1 cellular context compared by ENCODE assay signal in the genomic region with DNA sequence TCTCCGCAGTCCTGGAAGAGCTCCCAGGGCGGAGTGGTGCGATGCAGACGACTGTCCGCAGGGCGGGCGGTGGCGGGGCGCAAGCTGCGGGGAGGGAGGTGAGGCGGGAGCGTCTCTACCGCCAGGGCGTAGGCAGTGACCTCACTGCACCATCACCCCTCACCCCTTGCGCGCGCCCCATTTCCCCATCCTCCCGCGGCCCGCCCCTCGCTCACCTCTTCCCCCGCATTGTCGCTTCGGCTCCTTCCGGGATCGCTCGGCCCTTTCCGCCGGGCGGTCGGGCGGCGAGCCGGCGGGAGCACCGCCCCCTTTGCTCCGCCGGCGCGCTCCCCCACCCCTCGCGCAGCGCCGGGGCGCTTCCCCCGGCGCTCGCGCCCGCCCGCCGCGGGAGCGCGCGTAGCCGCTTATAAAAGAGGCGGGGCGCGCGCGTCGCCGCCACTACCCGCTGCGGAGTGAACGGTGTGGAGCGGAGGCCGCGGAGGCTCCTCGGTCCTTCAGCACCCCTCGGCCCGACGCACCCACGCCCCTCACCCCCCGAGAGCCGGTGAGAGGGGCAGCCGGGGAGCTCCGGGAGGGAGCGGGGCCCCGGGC.
TF ChIP-seq lines count a peak whose summit lies in the region.

TSS of gene SPTAN1 (plus strand) at position 435 of the 591 bp plus-strand sequence. CDS start 14,154 bp downstream, outside the sequence.

TF ChIP-seq in A549, 52 proteins besides CTCF, POLR2A, EP300 and RAD21 (continued from another document):
- TF ChIP-seq, protein P1, sequence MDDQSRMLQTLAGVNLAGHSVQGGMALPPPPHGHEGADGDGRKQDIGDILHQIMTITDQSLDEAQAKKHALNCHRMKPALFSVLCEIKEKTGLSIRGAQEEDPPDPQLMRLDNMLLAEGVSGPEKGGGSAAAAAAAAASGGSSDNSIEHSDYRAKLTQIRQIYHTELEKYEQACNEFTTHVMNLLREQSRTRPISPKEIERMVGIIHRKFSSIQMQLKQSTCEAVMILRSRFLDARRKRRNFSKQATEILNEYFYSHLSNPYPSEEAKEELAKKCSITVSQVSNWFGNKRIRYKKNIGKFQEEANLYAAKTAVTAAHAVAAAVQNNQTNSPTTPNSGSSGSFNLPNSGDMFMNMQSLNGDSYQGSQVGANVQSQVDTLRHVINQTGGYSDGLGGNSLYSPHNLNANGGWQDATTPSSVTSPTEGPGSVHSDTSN (IDR thresholded peaks at IDR 0.05): 0 out of 2 replicates have a peak, but pooled peaks have one; percentile 21
- TF ChIP-seq HOXB5 (CRISPR knock-in tag; IDR thresholded peaks at IDR 0.05) (peak; percentile 69; the same call in 1 of the 2 replicates), JUN (IDR thresholded peaks at IDR 0.05) (peak; percentile 95 to 97), TFCP2L1 (CRISPR knock-in tag; IDR thresholded peaks at IDR 0.05) (peak; percentile 75; the same call in 1 of the 2 replicates), HDAC2 (IDR thresholded peaks at IDR 0.05) (no peak), RFX5 (IDR thresholded peaks at IDR 0.05) (no peak), RCOR1 (IDR thresholded peaks at IDR 0.05; ENCODE audit: low read depth, low read length) (no peak), HMGXB4 (CRISPR knock-in tag; IDR thresholded peaks at IDR 0.05; ENCODE audit: borderline replicate concordance) (no peak), TP53 (CRISPR knock-in tag; IDR thresholded peaks at IDR 0.05) (peak; percentile 87), FOSL2 (IDR thresholded peaks at IDR 0.05) (no peak), FOSL2 (CRISPR knock-in tag; IDR thresholded peaks at IDR 0.05) (no peak)
